Comparison of ENCODE assay signal across 14 cellular contexts in genomic region chr2:69693059-69693458, GRCh38. TPM values are rescaled to one million over a fixed set of nuclear protein-coding genes. Genes with fewer than 3 reads are reported as not detected.
DNase-seq lines count a peak whose midpoint lies in the region; ATAC-seq and TF ChIP-seq lines count a peak whose summit lies in the region.
"Had no signal": no experiment of that assay in that cellular context is flagged by ENCODE, and none has a peak within 500 bp of the region (broad histone marks: within the 10 kb centered on the region; RNA-seq: fewer than 3 reads in every experiment).

No MANE protein-coding gene starts in this region.

- no peaks in the 10 kb centered on the region for H4K20me1 ChIP-seq in OCI-LY1 (ENCODE audit: insufficient read depth, low read length)

- H2AFZ ChIP-seq in OCI-LY1 (ENCODE audit: low read length), result no peak overlapping the region

- TF ChIP-seq CTCF in OCI-LY1 (IDR thresholded peaks at IDR 0.05; ENCODE audit: low read length), result no peak
- TF ChIP-seq CTCF in foreskin fibroblast (IDR thresholded peaks at IDR 0.05; ENCODE audit: low read depth, low read length), result no peak

- no peaks in the 10 kb centered on the region for H3K36me3 Mint-ChIP-seq in activated T-cell treated with anti-CD3 and anti-CD28 coated beads, Interleukin-2, amount 50 U/mL, for 72 hours (ENCODE audit: insufficient read depth in 2 of 2)
- no peaks in the 10 kb centered on the region for H3K36me3 Mint-ChIP-seq in dendritic cell treated with granulocyte-macrophage colony-stimulating factor and Interleukin-4, amounts not matched to agents 40 ng/mL and 50 ng/mL, for 4 days (ENCODE audit: low read depth)

- H3K9me2 ChIP-seq in OCI-LY1 (ENCODE audit: low read depth, low read length), result no peaks in the 10 kb centered on the region

- peak overlapping the region; percentile 6; the same call in 1 of the 2 replicates for H3K4me2 ChIP-seq in OCI-LY1 (ENCODE audit: low read length)

- no peaks in the 10 kb centered on the region for H3K27me3 Mint-ChIP-seq in activated T-cell treated with anti-CD3 and anti-CD28 coated beads, Interleukin-2, amount 50 U/mL, for 72 hours (ENCODE audit: low read depth)
- H3K27me3 Mint-ChIP-seq in dendritic cell treated with granulocyte-macrophage colony-stimulating factor and Interleukin-4, amounts not matched to agents 40 ng/mL and 50 ng/mL, for 4 days, result no peaks in the 10 kb centered on the region
- no peaks in the 10 kb centered on the region for H3K27me3 Mint-ChIP-seq in stimulated activated naive CD8-positive, alpha-beta T cell treated with anti-CD3 and anti-CD28 coated beads, Interleukin-15, amount 100 ng/mL, for 72 hours

- peaks cover 35% of the 10 kb centered on the region for H3K4me1 ChIP-seq in OCI-LY1 (ENCODE audit: insufficient read depth, low read length, severe bottlenecking)

- no peaks in the 10 kb centered on the region for H3K27me3 ChIP-seq in OCI-LY1 (ENCODE audit: insufficient read depth, low read length)
- H3K27me3 ChIP-seq: esophagus muscularis mucosa had no signal

- H3K27ac ChIP-seq in OCI-LY1 (ENCODE audit: low read depth, low read length, poor library complexity, severe bottlenecking), result peak overlapping the region; percentile 71
- H3K27ac ChIP-seq: esophagus muscularis mucosa had no signal

- H3K36me3 ChIP-seq in OCI-LY1 (ENCODE audit: insufficient read depth, low read length), result no peaks in the 10 kb centered on the region
- H3K36me3 ChIP-seq: esophagus muscularis mucosa had no signal

- peak overlapping the region; percentile 68 for H3K27ac Mint-ChIP-seq in activated T-cell treated with anti-CD3 and anti-CD28 coated beads, Interleukin-2, amount 50 U/mL, for 72 hours
- H3K27ac Mint-ChIP-seq in dendritic cell treated with granulocyte-macrophage colony-stimulating factor and Interleukin-4, amounts not matched to agents 40 ng/mL and 50 ng/mL, for 4 days, result peak overlapping the region; percentile 50
- peak overlapping the region; percentile 91 to 97 for H3K27ac Mint-ChIP-seq in stimulated activated naive CD8-positive, alpha-beta T cell treated with anti-CD3 and anti-CD28 coated beads, Interleukin-15, amount 100 ng/mL, for 72 hours

- no peaks in the 10 kb centered on the region for H3K9me3 ChIP-seq in OCI-LY1 (ENCODE audit: low read length)
- H3K9me3 ChIP-seq: esophagus muscularis mucosa had no signal

- H3K9ac ChIP-seq in OCI-LY1 (ENCODE audit: low read length), result peak overlapping the region; percentile 12; the same call in 1 of the 2 replicates

- H3K79me2 ChIP-seq in OCI-LY1 (ENCODE audit: insufficient read depth, low read length), result no peaks in the 10 kb centered on the region

- H3K4me3 Mint-ChIP-seq in activated T-cell treated with anti-CD3 and anti-CD28 coated beads, Interleukin-2, amount 50 U/mL, for 72 hours, result peak overlapping the region; percentile 58 to 73
- H3K4me3 Mint-ChIP-seq in dendritic cell treated with granulocyte-macrophage colony-stimulating factor and Interleukin-4, amounts not matched to agents 40 ng/mL and 50 ng/mL, for 4 days, result no peak overlapping the region
- peak overlapping the region; percentile 53 to 70 for H3K4me3 Mint-ChIP-seq in stimulated activated naive CD8-positive, alpha-beta T cell treated with anti-CD3 and anti-CD28 coated beads, Interleukin-15, amount 100 ng/mL, for 72 hours

- peaks cover 88% of the 10 kb centered on the region for H3K4me1 Mint-ChIP-seq in activated T-cell treated with anti-CD3 and anti-CD28 coated beads, Interleukin-2, amount 50 U/mL, for 72 hours (ENCODE audit: low read depth)
- peaks cover 37% of the 10 kb centered on the region for H3K4me1 Mint-ChIP-seq in dendritic cell treated with granulocyte-macrophage colony-stimulating factor and Interleukin-4, amounts not matched to agents 40 ng/mL and 50 ng/mL, for 4 days (ENCODE audit: low read depth)
- H3K4me1 Mint-ChIP-seq in stimulated activated naive CD8-positive, alpha-beta T cell treated with anti-CD3 and anti-CD28 coated beads, Interleukin-15, amount 100 ng/mL, for 72 hours, result peaks cover 89% of the 10 kb centered on the region

- intact Hi-C loops in dendritic cell treated with granulocyte-macrophage colony-stimulating factor and Interleukin-4, amounts not matched to agents 40 ng/mL and 50 ng/mL, for 4 days (cut with micrococcal nuclease), result no loop called here

- peak in 1 of 2 donors; percentile 2 for ATAC-seq in activated T-cell treated with anti-CD3 and anti-CD28 coated beads, Interleukin-2, amount 50 U/mL, for 72 hours (replicated peaks in 1 of 2)
- peak; percentile 3 for ATAC-seq in stimulated activated naive CD8-positive, alpha-beta T cell treated with anti-CD3 and anti-CD28 coated beads, Interleukin-15, amount 100 ng/mL, for 72 hours

- H3K4me3 ChIP-seq in OCI-LY1 (ENCODE audit: low read depth, low read length, poor library complexity, severe bottlenecking) (no peak overlapping the region), foreskin fibroblast (ENCODE audit: low read depth in 1 of 2, low read length in 2 of 2) (no peak overlapping the region)
- H3K4me3 ChIP-seq: esophagus muscularis mucosa had no signal

- H3K9me3 Mint-ChIP-seq in activated T-cell treated with anti-CD3 and anti-CD28 coated beads, Interleukin-2, amount 50 U/mL, for 72 hours, result no peaks in the 10 kb centered on the region
- H3K9me3 Mint-ChIP-seq in dendritic cell treated with granulocyte-macrophage colony-stimulating factor and Interleukin-4, amounts not matched to agents 40 ng/mL and 50 ng/mL, for 4 days, result no peaks in the 10 kb centered on the region
- H3K9me3 Mint-ChIP-seq in stimulated activated naive CD8-positive, alpha-beta T cell treated with anti-CD3 and anti-CD28 coated beads, Interleukin-15, amount 100 ng/mL, for 72 hours, result no peaks in the 10 kb centered on the region

- DNase-seq in activated T-cell treated with anti-CD3 and anti-CD28 coated beads, Interleukin-2, amount 50 U/mL, for 72 hours, result no peak
- DNase-seq in activated T-cell treated with anti-CD3 and anti-CD28 coated beads for 4 hours (no peak), foreskin fibroblast (no peak), iPS-NIHi11 (ENCODE audit: low spot score) (no peak), HPDE6-E6E7 (ENCODE audit: extremely low spot score) (no peak)
- DNase-seq in stimulated activated naive CD8-positive, alpha-beta T cell treated with anti-CD3 and anti-CD28 coated beads, Interleukin-15, amount 100 ng/mL, for 72 hours, result no peak
- DNase-seq: DMS79 treated with DMSO at 0.1 percent for 48 hours, NCI-H1105 treated with DMSO at 0.1 percent for 48 hours, NCI-H526 treated with DMSO at 0.1 percent for 48 hours, posterior cingulate gyrus, Right ventricle myocardium superior had no signal

- no peaks in the 10 kb centered on the region for H3F3A ChIP-seq in OCI-LY1 (ENCODE audit: insufficient read depth, low read length)

RNA-seq across cellular contexts. Expression of gene ANXA4, which starts 48.9 kb away (rescaled TPM):
- 10 to 100 TPM; 25.3 to 30.2 TPM for total RNA-seq in activated T-cell treated with anti-CD3 and anti-CD28 coated beads, Interleukin-2, amount 50 U/mL, for 72 hours

RNA-seq across cellular contexts. Expression of gene AAK1, which starts 49.5 kb away (rescaled TPM):
- total RNA-seq in activated T-cell treated with anti-CD3 and anti-CD28 coated beads, Interleukin-2, amount 50 U/mL, for 72 hours, result 100 to 1,000 TPM; 134 to 137 TPM
